8 cellular contexts compared by ENCODE assay signal in the genomic region with DNA sequence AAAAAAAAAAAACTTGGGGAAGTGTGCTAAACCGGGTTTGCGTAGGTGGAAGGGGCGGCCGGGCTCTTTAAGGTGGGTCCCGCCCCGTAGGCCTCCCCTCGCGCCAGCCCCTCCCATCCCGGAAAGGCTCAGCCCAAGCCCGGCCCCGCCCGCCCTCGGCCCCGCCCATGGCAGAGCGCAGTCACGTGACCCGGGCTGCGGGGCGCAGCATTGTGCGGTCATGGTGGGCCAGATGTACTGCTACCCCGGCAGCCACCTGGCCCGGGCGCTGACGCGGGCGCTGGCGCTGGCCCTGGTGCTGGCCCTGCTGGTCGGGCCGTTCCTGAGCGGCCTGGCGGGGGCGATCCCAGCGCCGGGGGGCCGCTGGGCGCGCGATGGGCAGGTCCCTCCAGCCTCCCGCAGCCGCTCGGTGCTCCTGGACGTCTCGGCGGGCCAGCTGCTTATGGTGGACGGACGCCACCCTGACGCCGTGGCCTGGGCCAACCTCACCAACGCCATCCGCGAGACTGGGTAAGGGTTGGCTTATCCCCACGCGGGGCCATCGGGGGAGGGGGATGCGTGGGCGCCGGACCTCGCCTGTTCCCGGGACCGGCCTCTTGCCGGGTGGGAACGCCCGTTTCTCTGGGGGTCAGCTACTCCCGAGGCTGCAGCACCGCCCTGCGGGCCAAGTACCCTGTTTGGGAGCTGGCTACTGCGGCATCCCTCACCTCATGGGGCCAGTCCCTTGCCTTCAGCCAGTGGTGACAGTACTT. TPM values are rescaled to one million over a fixed set of nuclear protein-coding genes. Genes with fewer than 3 reads are reported as not detected.
DNase-seq lines count a peak whose midpoint lies in the region; TF ChIP-seq lines count a peak whose summit lies in the region.

A gene with protein sequence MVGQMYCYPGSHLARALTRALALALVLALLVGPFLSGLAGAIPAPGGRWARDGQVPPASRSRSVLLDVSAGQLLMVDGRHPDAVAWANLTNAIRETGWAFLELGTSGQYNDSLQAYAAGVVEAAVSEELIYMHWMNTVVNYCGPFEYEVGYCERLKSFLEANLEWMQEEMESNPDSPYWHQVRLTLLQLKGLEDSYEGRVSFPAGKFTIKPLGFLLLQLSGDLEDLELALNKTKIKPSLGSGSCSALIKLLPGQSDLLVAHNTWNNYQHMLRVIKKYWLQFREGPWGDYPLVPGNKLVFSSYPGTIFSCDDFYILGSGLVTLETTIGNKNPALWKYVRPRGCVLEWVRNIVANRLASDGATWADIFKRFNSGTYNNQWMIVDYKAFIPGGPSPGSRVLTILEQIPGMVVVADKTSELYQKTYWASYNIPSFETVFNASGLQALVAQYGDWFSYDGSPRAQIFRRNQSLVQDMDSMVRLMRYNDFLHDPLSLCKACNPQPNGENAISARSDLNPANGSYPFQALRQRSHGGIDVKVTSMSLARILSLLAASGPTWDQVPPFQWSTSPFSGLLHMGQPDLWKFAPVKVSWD (plus strand): TSS at position 207 of the 752 bp plus-strand sequence. CDS start 14 bp downstream, at position 221.

- peaks cover 2% of the 10 kb centered on the region for H3K27me3 Mint-ChIP-seq in neural progenitor cell (ENCODE audit: insufficient read depth, low read depth)

- peaks cover 12% of the 10 kb centered on the region for H3K79me2 ChIP-seq in neural progenitor cell (ENCODE audit: low read depth)

- H3K36me3 Mint-ChIP-seq in neural progenitor cell = no peaks in the 10 kb centered on the region

- peak within 1 kb of the TSS; percentile 85 for H3K4me3 Mint-ChIP-seq in neural progenitor cell

- no peak for TF ChIP-seq CTCF in fibroblast of villous mesenchyme (IDR thresholded peaks at IDR 0.05; ENCODE audit: insufficient read depth, low read depth, low read length)
- TF ChIP-seq CTCF in neural progenitor cell (IDR thresholded peaks at IDR 0.05) = no peak

- no peaks in the 10 kb centered on the region; the same call in 1 of the 2 replicates for H3K4me1 ChIP-seq in ES-I3 (ENCODE audit: insufficient read depth, low read length)
- peaks cover 7% of the 10 kb centered on the region for H3K4me1 ChIP-seq in neural progenitor cell
- H3K4me1 ChIP-seq in stomach smooth muscle (ENCODE audit: control insufficient read depth, insufficient read depth, low read length) = peaks cover 21% of the 10 kb centered on the region

- H3K9ac ChIP-seq in ES-I3 (ENCODE audit: low read depth, low read length) (peak within 1 kb of the TSS; percentile 68), neural progenitor cell (peak within 1 kb of the TSS; percentile 43), stomach smooth muscle (ENCODE audit: low read length in 2 of 2) (peak within 1 kb of the TSS; percentile 70 to 85)

- peak within 1 kb of the TSS; percentile 74 for H2AFZ ChIP-seq in neural progenitor cell (replicated peaks)

- H3K9me3 ChIP-seq in ES-I3 (ENCODE audit: control insufficient read depth, insufficient read depth, low read length) = no peaks in the 10 kb centered on the region
- H3K9me3 ChIP-seq in neural progenitor cell (ENCODE audit: low read depth) = no peaks in the 10 kb centered on the region
- no peaks in the 10 kb centered on the region for H3K9me3 ChIP-seq in stomach smooth muscle (ENCODE audit: control insufficient read depth in 2 of 2, low read length in 2 of 2)

- H3K4me1 Mint-ChIP-seq in neural progenitor cell = peaks cover 11% of the 10 kb centered on the region

- peaks cover 19% of the 10 kb centered on the region for H4K20me1 ChIP-seq in neural progenitor cell (ENCODE audit: low read depth)

- H3K27me3 ChIP-seq in H7 (ENCODE audit: control insufficient read depth, insufficient read depth, low read length) (no peaks in the 10 kb centered on the region), neural progenitor cell (no peaks in the 10 kb centered on the region), stomach smooth muscle (ENCODE audit: control insufficient read depth in 1 of 2, insufficient read depth in 2 of 2, low read length in 2 of 2) (no peaks in the 10 kb centered on the region)

- H3K27ac ChIP-seq in neural progenitor cell = no peak within 1 kb of the TSS
- peak within 1 kb of the TSS; percentile 71 for H3K27ac ChIP-seq in stomach smooth muscle (ENCODE audit: low read length)

- H3F3A ChIP-seq in neural progenitor cell (ENCODE audit: low read depth) = peaks cover 15% of the 10 kb centered on the region

- H3K36me3 ChIP-seq in ES-I3 (ENCODE audit: insufficient read depth, low read length) (no peaks in the 10 kb centered on the region), H7 (replicated peaks; ENCODE audit: control insufficient read depth, insufficient read depth, low read length) (0 out of 2 replicates have a peak, but pooled peaks cover 1% of the 10 kb centered on the region), neural progenitor cell (no peaks in the 10 kb centered on the region), stomach smooth muscle (ENCODE audit: control insufficient read depth in 2 of 2, insufficient read depth in 2 of 2, low read length in 2 of 2) (no peaks in the 10 kb centered on the region)

- peak within 1 kb of the TSS; percentile 79 for H3K4me2 ChIP-seq in neural progenitor cell

- H3K27ac Mint-ChIP-seq in neural progenitor cell = no peak within 1 kb of the TSS

- H3K4me3 ChIP-seq in H7 (ENCODE audit: insufficient read depth, low read depth, low read length) = peak within 1 kb of the TSS; percentile 82
- H3K4me3 ChIP-seq in fibroblast of villous mesenchyme (ENCODE audit: low read depth, low read length) = peak within 1 kb of the TSS; percentile 86
- peak within 1 kb of the TSS; percentile 76 for H3K4me3 ChIP-seq in neural progenitor cell
- peak within 1 kb of the TSS; percentile 88 to 90 for H3K4me3 ChIP-seq in stomach smooth muscle (ENCODE audit: low read length in 2 of 2)

- no peaks in the 10 kb centered on the region for H3K9me3 Mint-ChIP-seq in neural progenitor cell

- DNase-seq in H7 (peak; percentile 99), M059J (ENCODE audit: low read depth) (peak; percentile 83), SIG-M5 treated with dmso at 0.1 percent for 504 hours (lab: John Stamatoyannopoulos, UW; ENCODE audit: unreplicated experiment) (peak; percentile 92), activated gamma-delta T cell treated with Interleukin-2 at 50 U/mL for 16 hours (peak; percentile 92), fibroblast of villous mesenchyme (ENCODE audit: low read depth) (peak; percentile 95), neural progenitor cell (ENCODE audit: low spot score) (peak; percentile 98)

RNA-seq across cellular contexts. Expression of the gene that starts here (rescaled TPM):
- 12.6 and 12.7 TPM in 2 replicates for total RNA-seq in H7 (2014; rRNA removed; shearing (Covaris generic))
- total RNA-seq in M059J (2014; rRNA removed; shearing (Covaris generic)) = 14.3 and 22.8 TPM in 2 replicates
- total RNA-seq in fibroblast of villous mesenchyme = 27.6 and 31.2 TPM in 2 replicates
- 4.9 and 12.0 TPM in 2 replicates for total RNA-seq in neural progenitor cell (ENCODE audit: low replicate concordance)
